12 cellular contexts compared by ENCODE assay signal in genomic region chr6:159279790-159280277, GRCh38.
A peak's percentile ranks its signal among the peaks of the same experiment; 100 is the strongest.
DNase-seq lines count a peak whose midpoint lies in the region; FAIRE-seq and TF ChIP-seq lines count a peak whose summit lies in the region.
"Had no signal": no experiment of that assay in that cellular context is flagged by ENCODE, and none has a peak within 500 bp of the region (broad histone marks: within the 10 kb centered on the region; RNA-seq: fewer than 3 reads in every experiment).

No MANE protein-coding gene starts in this region.

- H3K9me1 ChIP-seq in keratinocyte (ENCODE audit: control insufficient read depth, extremely low read depth, insufficient read depth, low read length), result no peaks in the 10 kb centered on the region

- H3K9ac ChIP-seq in keratinocyte (ENCODE audit: control insufficient read depth, extremely low read depth, insufficient read depth, low read length), result no peak overlapping the region

- H3K4me1 ChIP-seq in keratinocyte (ENCODE audit: control insufficient read depth, extremely low read depth, insufficient read depth, low read length), result peaks cover 16% of the 10 kb centered on the region

- H3K9me3 ChIP-seq in keratinocyte (ENCODE audit: control insufficient read depth, low read depth, low read length), result no peaks in the 10 kb centered on the region

- H3K4me3 ChIP-seq in keratinocyte (ENCODE audit: control insufficient read depth in 2 of 3, extremely low read depth in 1 of 3, insufficient read depth in 2 of 3, low read depth in 1 of 3, low read length in 3 of 3), result no peak overlapping the region

- H3K27ac ChIP-seq in keratinocyte (ENCODE audit: control insufficient read depth, insufficient read depth, low read length) (no peak overlapping the region), caudate nucleus (ENCODE audit: low read depth, low read length) (no peak overlapping the region)

- dilution Hi-C loops in keratinocyte (cut with MboI; ENCODE audit: extremely low pct_ligation_motif_present, low sequenced_read_pairs), result no loop called here

- no peaks in the 10 kb centered on the region for H3K79me2 ChIP-seq in keratinocyte (ENCODE audit: control insufficient read depth, insufficient read depth, low read length)

- no peak for TF ChIP-seq CTCF in keratinocyte (optimal IDR thresholded peaks at IDR 0.05 in 1 of 3, IDR thresholded peaks at IDR 0.05 in 1 of 3, conservative IDR thresholded peaks at IDR 0.05 in 1 of 3; ENCODE audit: extremely low read depth in 1 of 3, insufficient read depth in 2 of 3, low read length in 3 of 3)

- H4K20me1 ChIP-seq in keratinocyte (ENCODE audit: control insufficient read depth, extremely low read depth, insufficient read depth, low read length), result no peaks in the 10 kb centered on the region

- peak overlapping the region; percentile 26 for H3K4me2 ChIP-seq in keratinocyte (ENCODE audit: control insufficient read depth, extremely low read depth, insufficient read depth, low read depth, low read length)

- no peak overlapping the region for H2AFZ ChIP-seq in keratinocyte (ENCODE audit: control insufficient read depth, low read length)

- FAIRE-seq in keratinocyte (lab: Jason Lieb, UNC), result peak; percentile 95
- FAIRE-seq: A204.1 had no signal

- peaks cover 4% of the 10 kb centered on the region for H3K27me3 ChIP-seq in keratinocyte (ENCODE audit: control insufficient read depth, extremely low read depth, insufficient read depth, low read length)

- H3K36me3 ChIP-seq in keratinocyte (ENCODE audit: control insufficient read depth in 2 of 2, extremely low read depth in 1 of 2, insufficient read depth in 2 of 2, low read length in 2 of 2), result no peaks in the 10 kb centered on the region

- DNase-seq in NCI-H1105 (lab: John Stamatoyannopoulos, UW), result peak; percentile 9
- DNase-seq in NCI-H1105 treated with DMSO at 0.1 percent for 48 hours (lab: John Stamatoyannopoulos, UW), result no peak
- DNase-seq in LoVo (ENCODE audit: low spot score), result peak; percentile 47
- peak; percentile 5 for DNase-seq in astrocyte of the hippocampus (ENCODE audit: low read depth, low spot score)
- peak; percentile 99 for DNase-seq in keratinocyte (ENCODE audit: low read depth, low spot score)
- DNase-seq in activated CD8-positive, alpha-beta memory T cell treated with anti-CD3 and anti-CD28 coated beads, Interleukin-2, amount 50 U/mL, for 48 hours, result no peak
- DNase-seq in caudate nucleus (lab: John Stamatoyannopoulos, UW), result no peak
- no peak for DNase-seq in kidney glomerular epithelial cell (lab: John Stamatoyannopoulos, UW)
- DNase-seq: amygdala; GDM1; stimulated activated CD4-positive, alpha-beta T cell treated with anti-CD3 and anti-CD28 coated beads, Interleukin-2, amount 100 ng/mL, for 24 hours had no signal

Comparison
In these comparisons a context has a peak if more than half of its experiments do, and no peak if none do; other contexts are left out.
1. DNase-seq: peak in NCI-H1105 (single experiment), LoVo (single experiment), astrocyte of the hippocampus (single experiment) and keratinocyte (single experiment); none in NCI-H1105 treated with DMSO at 0.1 percent for 48 hours (single experiment), activated CD8-positive, alpha-beta memory T cell treated with anti-CD3 and anti-CD28 coated beads, Interleukin-2, amount 50 U/mL, for 48 hours (single experiment), caudate nucleus (0 of 61) and kidney glomerular epithelial cell (single experiment).